Comparison of ENCODE assay signal across 26 cellular contexts in the genomic region with DNA sequence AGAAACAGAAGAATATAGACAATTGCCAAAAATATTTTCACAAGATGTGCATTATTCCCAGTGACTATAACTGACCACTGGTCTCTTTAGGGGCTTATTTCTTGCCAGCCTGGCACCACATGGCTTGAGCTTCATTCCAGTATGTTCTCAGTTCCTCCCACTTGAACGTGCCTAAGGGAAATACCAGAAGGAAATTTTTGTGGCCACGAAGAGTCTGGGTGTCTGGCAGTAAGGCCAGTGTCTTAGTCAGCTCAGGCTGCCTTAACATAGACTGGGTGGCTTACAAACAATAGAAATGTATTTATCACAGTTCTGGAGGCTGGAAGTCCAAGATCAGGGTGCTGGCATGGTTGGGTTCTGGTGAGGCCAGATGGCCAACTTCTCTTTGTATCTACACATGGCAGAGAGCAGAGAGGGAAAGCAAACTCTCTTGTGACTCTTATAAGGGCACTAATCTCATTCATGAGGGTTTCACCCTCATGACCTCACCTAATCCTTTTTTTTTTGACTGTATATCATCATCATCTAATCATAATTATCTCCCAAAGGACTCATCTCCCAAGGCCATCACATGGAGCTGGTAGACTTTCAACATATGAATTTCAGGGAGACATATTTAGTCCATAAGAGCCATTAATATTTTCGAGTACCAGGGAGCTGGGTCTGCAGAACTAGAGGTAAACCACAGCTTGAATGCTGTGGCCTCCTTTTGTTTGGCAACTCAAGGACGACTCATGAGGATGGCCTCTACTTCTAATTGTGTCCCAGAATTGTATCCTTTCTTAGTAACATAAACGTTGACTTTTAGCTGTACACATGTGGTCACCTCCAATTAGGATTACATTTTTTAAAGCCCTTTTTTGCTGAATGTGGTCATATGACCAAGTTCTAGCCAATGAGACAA. TPM values are rescaled to one million over a fixed set of nuclear protein-coding genes. Genes with fewer than 3 reads are reported as not detected.
DNase-seq lines count a peak whose midpoint lies in the region; FAIRE-seq and TF ChIP-seq lines count a peak whose summit lies in the region.
"Had no signal": no experiment of that assay in that cellular context is flagged by ENCODE, and none has a peak within 500 bp of the region (broad histone marks: within the 10 kb centered on the region; RNA-seq: fewer than 3 reads in every experiment).

No MANE protein-coding gene starts in this region.

- no TSS peak for BruUV-seq in mammary epithelial cell (replicated peaks; lab: Mats Ljungman, UMichigan)
- no TSS peak for BruUV-seq in MCF 10A (replicated peaks; lab: Mats Ljungman, UMichigan)

- intact Hi-C loops in mammary epithelial cell (cut with micrococcal nuclease) = no loop called here
- intact Hi-C loops in MCF 10A (cut with micrococcal nuclease) = no loop called here

- H3K27ac ChIP-seq in mammary epithelial cell (ENCODE audit: insufficient read depth, low read depth, low read length) = no peak overlapping the region
- H3K27ac ChIP-seq: BLaER1, heart right ventricle had no signal

- no peak overlapping the region for H3K27ac Mint-ChIP-seq in MCF 10A (ENCODE audit: low read depth, unreplicated experiment)
- H3K27ac Mint-ChIP-seq: activated T-helper 2 cell treated with anti-CD3 and anti-CD28 coated beads, Interferon-gamma antibody, Interleukin-2, Interleukin-4, amounts not matched to agents 10 μg/mL and 5 μg/mL and 100 μg/mL, durations not matched to agents 14 hours and 24 hours and 36 hours; natural killer cell treated with Interleukin-12 subunit alpha and Interleukin-12 subunit beta and Interleukin-15 and Interleukin-18, amount 100 ng/mL, for 72 hours; progenitor cell of endocrine pancreas had no signal

- H3K9ac ChIP-seq in mammary epithelial cell (ENCODE audit: insufficient read depth, low read length) = no peak overlapping the region
- H3K9ac ChIP-seq: BLaER1 had no signal

- dilution Hi-C loops in mammary epithelial cell (cut with HindIII; ENCODE audit: low sequenced_read_pairs) = no loop called here

- peak; percentile 92 for FAIRE-seq in urothelium cell line (lab: Jason Lieb, UNC)
- FAIRE-seq: K562, small intestine, TTC549 had no signal

- in situ Hi-C loops in mammary epithelial cell (cut with MboI; ENCODE audit: low sequenced_read_pairs in 2 of 2) = loop anchor here in 1 of 2 donors (10.0 kb wide), 1 partner anchor 141 kb away; no protein-coding TSS in a partner anchor

- no peaks in the 10 kb centered on the region for H3K36me3 ChIP-seq in mammary epithelial cell (ENCODE audit: insufficient read depth, low read length)
- H3K36me3 ChIP-seq: BLaER1, heart right ventricle had no signal

- 39% methylated on average over 5 of the region's 5 CpGs for WGBS in mammary epithelial cell (ENCODE audit: low coverage, missing lambda C conversion rate)

- POLR2A ChIA-PET in MCF 10A (lab: Yijun Ruan, JAX) = interaction anchor here (0.5 to 0.9 kb wide), 2 partner anchors 154 to 271 kb away, joined by 3 read pairs; no protein-coding TSS in a partner anchor

- H3K27me3 Mint-ChIP-seq in MCF 10A (ENCODE audit: insufficient read depth, unreplicated experiment) = no peaks in the 10 kb centered on the region

- H3K4me2 ChIP-seq in mammary epithelial cell (ENCODE audit: insufficient read depth, low read depth, low read length) = no peak overlapping the region
- H3K4me2 ChIP-seq: BLaER1 had no signal

- no peaks in the 10 kb centered on the region for H3K27me3 ChIP-seq in mammary epithelial cell (ENCODE audit: insufficient read depth, low read length)

- no peaks in the 10 kb centered on the region for H3K36me3 Mint-ChIP-seq in MCF 10A (ENCODE audit: insufficient read depth, unreplicated experiment)
- H3K36me3 Mint-ChIP-seq: natural killer cell treated with Interleukin-12 subunit alpha and Interleukin-12 subunit beta and Interleukin-15 and Interleukin-18, amount 100 ng/mL, for 72 hours had no signal

- no peak overlapping the region for H3K4me3 Mint-ChIP-seq in MCF 10A (ENCODE audit: unreplicated experiment)
- H3K4me3 Mint-ChIP-seq: natural killer cell treated with Interleukin-12 subunit alpha and Interleukin-12 subunit beta and Interleukin-15 and Interleukin-18, amount 100 ng/mL, for 72 hours had no signal

- H3K9me3 Mint-ChIP-seq in MCF 10A (ENCODE audit: unreplicated experiment) = no peaks in the 10 kb centered on the region
- H3K9me3 Mint-ChIP-seq: activated T-helper 2 cell treated with anti-CD3 and anti-CD28 coated beads, Interferon-gamma antibody, Interleukin-2, Interleukin-4, amounts not matched to agents 10 μg/mL and 5 μg/mL and 100 μg/mL, durations not matched to agents 14 hours and 24 hours and 36 hours; natural killer cell treated with Interleukin-12 subunit alpha and Interleukin-12 subunit beta and Interleukin-15 and Interleukin-18, amount 100 ng/mL, for 72 hours had no signal

- CTCF ChIA-PET in mammary epithelial cell (lab: Charles Lee; ENCODE audit: low non-redundant PET) = interaction anchor here (0.5 to 0.6 kb wide), 2 partner anchors 143 to 1998 kb away, joined by 3 read pairs; no protein-coding TSS in a partner anchor
- CTCF ChIA-PET in MCF 10A (lab: Yijun Ruan, JAX) = interaction anchor here (0.5 to 1.7 kb wide), 8 partner anchors 14 to 634 kb away, joined by 3 to 10 read pairs (median 4); no protein-coding TSS in a partner anchor

- H3K79me2 ChIP-seq in mammary epithelial cell (ENCODE audit: insufficient read depth, low read length) = no peaks in the 10 kb centered on the region

- TF ChIP-seq CTCF in mammary epithelial cell (conservative IDR thresholded peaks at IDR 0.05 in 1 of 2, IDR thresholded peaks at IDR 0.05 in 1 of 2; ENCODE audit: extremely low read depth in 1 of 2, insufficient read depth in 1 of 2, low read depth in 1 of 2, low read length in 2 of 2) (no peak), MCF 10A (IDR thresholded peaks at IDR 0.05; ENCODE audit: unreplicated experiment) (no peak)

- H3K9me3 ChIP-seq in mammary epithelial cell (replicated peaks; ENCODE audit: insufficient read depth, low read length) = no peaks in the 10 kb centered on the region
- H3K9me3 ChIP-seq: BLaER1 had no signal

- H3K4me3 ChIP-seq in mammary epithelial cell (replicated peaks in 1 of 3; ENCODE audit: insufficient read depth in 1 of 3, low read depth in 2 of 3, low read length in 3 of 3) = no peak overlapping the region
- H3K4me3 ChIP-seq: BLaER1, heart right ventricle, K562 had no signal

- DNase-seq in mammary epithelial cell (peak; percentile 76), MCF 10A (ENCODE audit: unreplicated experiment) (no peak), astrocyte of the hippocampus (ENCODE audit: low read depth, low spot score) (peak; percentile 17), foreskin melanocyte (peak; percentile 54), urothelium cell line (ENCODE audit: low spot score) (peak; percentile 72), NCI-H345 (lab: John Stamatoyannopoulos, UW) (no peak), DMS153 treated with DMSO at 0.1 percent for 48 hours (lab: John Stamatoyannopoulos, UW; ENCODE audit: unreplicated experiment) (no peak), iPS-NIHi7 (ENCODE audit: extremely low spot score) (no peak)
- DNase-seq: 8988T; activated CD4-positive, alpha-beta T cell treated with anti-CD3 and anti-CD28 coated beads for 4 hours; Calu3; caudate nucleus; GF-D8; heart right ventricle; mesendoderm; NCI-H2029 treated with DMSO at 0.1 percent for 48 hours; NCI-H446 treated with DMSO at 0.1 percent for 48 hours; RPMI8226; small intestine; stimulated activated CD4-positive, alpha-beta T cell treated with anti-CD3 and anti-CD28 coated beads, Interleukin-4, amount 100 ng/mL, for 4 hours had no signal

- peaks cover 9% of the 10 kb centered on the region for H3K4me1 Mint-ChIP-seq in MCF 10A (ENCODE audit: insufficient read depth, unreplicated experiment)

- H4K20me1 ChIP-seq in mammary epithelial cell (ENCODE audit: insufficient read depth, low read length) = no peaks in the 10 kb centered on the region
- H4K20me1 ChIP-seq: BLaER1 had no signal

- H3K4me1 ChIP-seq in mammary epithelial cell (ENCODE audit: insufficient read depth, low read length) = peaks cover 5% of the 10 kb centered on the region

- H2AFZ ChIP-seq in mammary epithelial cell (ENCODE audit: low read depth, low read length) = no peak overlapping the region

RNA-seq across cellular contexts. Expression of gene SMOC1, which starts 5.1 kb away (rescaled TPM):
- total RNA-seq in mammary epithelial cell = 10 to 100 TPM; 22.3 to 44.9 TPM
- 10.6 TPM for polyA plus RNA-seq in mammary epithelial cell
- 7.0 TPM for polyA minus RNA-seq in mammary epithelial cell
- 22.9 and 23.6 TPM in 2 replicates for total RNA-seq in MCF 10A (2022)
- total RNA-seq: activated T-helper 2 cell treated with anti-CD3 and anti-CD28 coated beads, Interferon-gamma antibody, Interleukin-2, Interleukin-4, amounts not matched to agents 10 μg/mL and 5 μg/mL and 100 μg/mL, durations not matched to agents 14 hours and 24 hours and 36 hours; natural killer cell treated with Interleukin-12 subunit alpha and Interleukin-12 subunit beta and Interleukin-15 and Interleukin-18, amount 100 ng/mL, for 72 hours had no signal
- polyA plus RNA-seq: K562 had no signal

Comparison
In these comparisons a context has a peak if more than half of its experiments do, and no peak if none do; other contexts are left out.
1. DNase-seq: peak in mammary epithelial cell (single experiment), astrocyte of the hippocampus (single experiment), foreskin melanocyte (single experiment) and urothelium cell line (single experiment); none in MCF 10A (single experiment), NCI-H345 (single experiment), DMS153 treated with DMSO at 0.1 percent for 48 hours (single experiment) and iPS-NIHi7 (single experiment).